In genomic region chr15:64224508-64224907, GRCh38 we compare ENCODE assay signal across 1 cellular context.
TF ChIP-seq lines count a peak whose summit lies in the region.

No MANE protein-coding gene starts in this region.

TF ChIP-seq in A549, 52 proteins besides CTCF, POLR2A, EP300 and RAD21 (continued from another document):
- TF ChIP-seq ATOH8 (CRISPR knock-in tag; IDR thresholded peaks at IDR 0.05; ENCODE audit: low read depth) (no peak), TP53 (CRISPR knock-in tag; IDR thresholded peaks at IDR 0.05) (no peak), EHMT2 (IDR thresholded peaks at IDR 0.05; ENCODE audit: low read depth) (no peak), KDM1A (IDR thresholded peaks at IDR 0.05; ENCODE audit: low read depth) (no peak), ZNF302 (CRISPR knock-in tag; IDR thresholded peaks at IDR 0.05) (no peak), FOXS1 (CRISPR knock-in tag; IDR thresholded peaks at IDR 0.05) (no peak), NR3C1 (IDR thresholded peaks at IDR 0.05) (no peak), RCOR1 (IDR thresholded peaks at IDR 0.05; ENCODE audit: low read depth, low read length) (no peak)
